In the genomic region with DNA sequence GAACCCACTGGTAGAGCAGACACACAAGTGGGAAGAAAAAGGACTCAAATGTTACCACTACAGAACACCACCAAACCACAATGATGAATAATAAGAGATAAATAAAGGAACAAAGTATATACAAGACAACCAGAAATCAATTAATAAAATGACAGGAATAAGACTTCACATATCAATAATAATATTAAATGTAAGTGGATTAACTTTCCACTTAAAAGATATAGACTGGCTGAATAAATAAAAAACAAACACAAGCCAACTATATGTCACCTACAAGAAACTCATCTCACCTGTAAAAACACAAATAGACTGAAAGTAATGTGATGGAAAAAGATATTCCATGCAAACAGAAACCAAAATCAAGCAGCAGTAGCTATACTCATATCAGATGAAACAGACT, we compare ENCODE assay signal across 8 cellular contexts. TPM values are rescaled to one million over a fixed set of nuclear protein-coding genes. Genes with fewer than 3 reads are reported as not detected.
"Had no signal": no experiment of that assay in that cellular context is flagged by ENCODE, and none has a peak within 500 bp of the region (broad histone marks: within the 10 kb centered on the region; RNA-seq: fewer than 3 reads in every experiment).

No MANE protein-coding gene starts in this region.

- ATAC-seq: GM12878 had no signal

- DNase-seq: GDM1, GF-D8 had no signal

- FAIRE-seq: G401.6, GM12878, GM12891, GM12892, GM19239 had no signal

- H3K4me3 ChIP-seq: GM12878 had no signal

RNA-seq across cellular contexts. Expression of a gene that starts 6.9 kb away (rescaled TPM):
- total RNA-seq: G401 had no signal
